ENCODE assay signal across 8 cellular contexts in the genomic region with DNA sequence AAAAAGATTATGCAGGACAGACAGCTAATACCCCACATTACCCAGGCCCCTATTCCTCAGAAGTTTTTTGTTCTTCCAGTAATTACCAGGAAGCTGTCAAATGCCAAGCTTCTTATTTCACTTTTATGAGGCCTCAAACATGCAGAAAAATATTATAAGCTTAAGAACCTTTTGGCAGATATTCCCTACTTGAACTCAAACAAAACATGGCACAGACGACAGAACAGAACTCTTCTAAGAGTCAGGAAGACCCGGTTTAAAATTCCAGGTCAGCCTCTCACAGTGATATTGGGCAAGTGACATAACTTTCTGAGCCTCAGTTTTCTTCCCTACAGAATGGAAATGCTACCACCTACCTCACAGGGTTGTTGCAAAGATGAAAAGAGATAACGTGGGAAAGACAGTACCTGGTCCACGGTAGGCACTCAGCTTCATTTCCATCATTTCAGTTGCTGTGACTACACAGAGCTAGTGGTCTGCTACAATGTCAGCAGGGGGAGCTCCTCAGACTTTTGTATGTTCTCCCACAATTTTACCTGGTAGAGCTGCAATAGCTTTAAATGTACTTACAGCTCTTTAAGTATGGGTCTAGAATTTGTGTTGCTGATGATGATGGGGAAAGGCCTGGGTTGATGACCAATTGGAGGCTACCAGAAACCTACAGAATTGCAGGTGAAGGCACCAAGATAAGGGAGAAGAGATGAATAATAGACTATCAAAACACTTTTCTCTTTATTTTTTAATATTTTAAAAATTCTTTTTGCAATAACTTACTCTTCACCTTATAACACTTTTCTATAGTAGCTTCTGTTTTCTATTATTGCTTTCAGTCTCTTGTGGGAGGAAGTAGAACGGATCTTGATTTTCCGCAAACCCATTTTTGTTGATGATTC.
DNase-seq lines count a peak whose midpoint lies in the region; ATAC-seq and TF ChIP-seq lines count a peak whose summit lies in the region.

No MANE protein-coding gene starts in this region.

- DNase-seq in AG08395 (ENCODE audit: low spot score) (peak; percentile 33), NCI-H1092 treated with DMSO at 0.1 percent for 48 hours (lab: John Stamatoyannopoulos, UW) (peak; percentile 66), T follicular helper cell (ENCODE audit: low read depth) (peak; percentile 4), endodermal cell (peak; percentile 66), natural killer cell (no peak)

- no peaks in the 10 kb centered on the region for H3K9me3 ChIP-seq in endodermal cell (ENCODE audit: control insufficient read depth, low read length)

- peak; percentile 68 for TF ChIP-seq CTCF in GM12874 (IDR thresholded peaks at IDR 0.05; ENCODE audit: insufficient read depth, low read depth, low read length)
- peak; percentile 81 for TF ChIP-seq CTCF in endodermal cell (conservative IDR thresholded peaks at IDR 0.05)
- no peak for TF ChIP-seq CTCF in natural killer cell (IDR thresholded peaks at IDR 0.05)

- no peak overlapping the region for H3K4me3 ChIP-seq in endodermal cell (ENCODE audit: low read length)

- H3K4me1 ChIP-seq in endodermal cell (ENCODE audit: control insufficient read depth, insufficient read depth, low read length), result no peaks in the 10 kb centered on the region

- intact Hi-C loops in natural killer cell (cut with micrococcal nuclease), result no loop called here

- H3K4me3 Mint-ChIP-seq in endodermal cell (no peak overlapping the region), natural killer cell (no peak overlapping the region)

- no peak for TF ChIP-seq POLR2A in GM18505 (IDR thresholded peaks at IDR 0.05; ENCODE audit: borderline replicate concordance, extremely low read depth, insufficient read depth, insufficient read length)

- 78 to 81% methylated on average over 4 to 6 of the region's 6 CpGs for WGBS in endodermal cell (ENCODE audit: insufficient coverage in 1 of 2, insufficient read length in 1 of 2), 2 experiments

- H3K27me3 Mint-ChIP-seq in endodermal cell (ENCODE audit: insufficient read depth) (no peaks in the 10 kb centered on the region), natural killer cell (ENCODE audit: low read depth in 2 of 2) (no peaks in the 10 kb centered on the region)

- no peaks in the 10 kb centered on the region for H3K27me3 ChIP-seq in endodermal cell (ENCODE audit: control insufficient read depth, insufficient read depth, low read length, poor library complexity, severe bottlenecking)

- H3K4me1 Mint-ChIP-seq in endodermal cell, result no peaks in the 10 kb centered on the region
- peaks cover 12 to 17% of the 10 kb centered on the region in 2 donors for H3K4me1 Mint-ChIP-seq in natural killer cell

- H3K9ac ChIP-seq in endodermal cell (ENCODE audit: extremely low read depth, low read length, poor library complexity, severe bottlenecking), result no peak overlapping the region

- H3K27ac Mint-ChIP-seq in endodermal cell (no peak overlapping the region), natural killer cell (peak overlapping the region; percentile 52 to 61)

- H3K9me3 Mint-ChIP-seq in endodermal cell, result no peaks in the 10 kb centered on the region
- H3K9me3 Mint-ChIP-seq in natural killer cell, result no peaks in the 10 kb centered on the region

- peaks cover 61% of the 10 kb centered on the region for H3K36me3 ChIP-seq in endodermal cell (ENCODE audit: control insufficient read depth, insufficient read depth, low read length)

- H3K36me3 Mint-ChIP-seq in endodermal cell (ENCODE audit: low read depth) (peaks cover 28% of the 10 kb centered on the region), natural killer cell (no peaks in the 10 kb centered on the region)

- H3K27ac ChIP-seq in endodermal cell (ENCODE audit: low read depth, low read length), result no peak overlapping the region

- ATAC-seq in natural killer cell, result peak in 2 of 3 donors; percentile 43 to 67
- no peak for ATAC-seq in GM18520 (IDR thresholded peaks at IDR 0.05; ENCODE audit: unreplicated experiment)
- no peak for ATAC-seq in GM18505 (IDR thresholded peaks at IDR 0.05; ENCODE audit: unreplicated experiment)

Comparison
In these comparisons a context has a peak if more than half of its experiments do, and no peak if none do; other contexts are left out.
1. ATAC-seq: peak in natural killer cell (2 of 3); none in GM18520 (single experiment) and GM18505 (single experiment).